Comparison of ENCODE assay signal across 22 cellular contexts in the genomic region with DNA sequence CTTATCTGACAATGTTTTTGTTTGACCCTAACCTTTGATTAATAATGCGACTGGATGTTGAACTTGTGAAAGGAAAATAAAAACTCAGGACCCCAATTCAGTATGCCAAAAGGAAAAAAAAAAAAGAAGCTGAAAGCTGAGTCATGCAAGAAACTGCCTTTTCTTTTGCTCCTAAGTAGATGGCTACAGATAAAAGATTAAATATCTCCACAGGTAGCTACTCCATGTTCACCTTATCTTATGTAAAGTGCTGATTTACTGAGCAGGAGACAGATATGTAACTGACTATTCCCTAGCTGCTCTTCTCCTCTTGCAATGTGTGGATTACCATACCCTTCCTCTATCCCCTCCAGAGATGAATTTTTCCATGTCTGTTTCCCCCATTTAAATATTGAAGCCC. TPM values are rescaled to one million over a fixed set of nuclear protein-coding genes. Genes with fewer than 3 reads are reported as not detected.
A peak's percentile ranks its signal among the peaks of the same experiment; 100 is the strongest.
DNase-seq lines count a peak whose midpoint lies in the region; ATAC-seq, FAIRE-seq and TF ChIP-seq lines count a peak whose summit lies in the region.
"Had no signal": no experiment of that assay in that cellular context is flagged by ENCODE, and none has a peak within 500 bp of the region (broad histone marks: within the 10 kb centered on the region; RNA-seq: fewer than 3 reads in every experiment).

No MANE protein-coding gene starts in this region.

- BruUV-seq in OCI-LY7 (replicated peaks; lab: Mats Ljungman, UMichigan) = no TSS peak

- FAIRE-seq in GM19239 (lab: Jason Lieb, UNC) = peak; percentile 73
- FAIRE-seq: G401.6, H54 had no signal

- H3K4me1 ChIP-seq in OCI-LY7 (ENCODE audit: insufficient read depth, low read length, poor library complexity, severe bottlenecking) (peaks cover 92% of the 10 kb centered on the region), mesendoderm (ENCODE audit: control insufficient read depth, low read depth, low read length) (peaks cover 3% of the 10 kb centered on the region), colonic mucosa (no peaks in the 10 kb centered on the region), neural progenitor cell (peaks cover 19% of the 10 kb centered on the region)
- H3K4me1 ChIP-seq: Caco-2 had no signal

- H3K27ac ChIP-seq in OCI-LY7 (ENCODE audit: low read depth, low read length, poor library complexity, severe bottlenecking) (peak overlapping the region; percentile 31), mesendoderm (ENCODE audit: low read depth, low read length) (no peak overlapping the region), colonic mucosa (no peak overlapping the region), neural progenitor cell (no peak overlapping the region)
- H3K27ac ChIP-seq: BLaER1, C4-2B had no signal

- H3K79me2 ChIP-seq in OCI-LY7 (ENCODE audit: insufficient read depth, low read depth, low read length) (no peaks in the 10 kb centered on the region), mesendoderm (ENCODE audit: control insufficient read depth, insufficient read depth, low read length) (no peaks in the 10 kb centered on the region), neural progenitor cell (ENCODE audit: low read depth) (no peaks in the 10 kb centered on the region)

- no peaks in the 10 kb centered on the region for H3K9me2 ChIP-seq in OCI-LY7 (ENCODE audit: insufficient read depth, low read length)

- H3K27me3 ChIP-seq in mesendoderm (ENCODE audit: insufficient read depth, low read length, poor library complexity) (no peaks in the 10 kb centered on the region), colonic mucosa (no peaks in the 10 kb centered on the region), neural progenitor cell (no peaks in the 10 kb centered on the region)
- H3K27me3 ChIP-seq: BLaER1 had no signal

- H4K20me1 ChIP-seq in OCI-LY7 (ENCODE audit: insufficient read depth, low read length) = no peaks in the 10 kb centered on the region
- no peaks in the 10 kb centered on the region for H4K20me1 ChIP-seq in neural progenitor cell (ENCODE audit: low read depth)
- H4K20me1 ChIP-seq: BLaER1 had no signal

- no peak overlapping the region for H3K4ac ChIP-seq in mesendoderm (ENCODE audit: low read depth, low read length)

- H3K4me1 Mint-ChIP-seq in stimulated activated naive B cell treated with anti-CD40 and anti-IgM and Interleukin-4, amounts not matched to agents 10 μg/mL and 1 μg/mL and 100 μg/mL, for 72 hours = peaks cover 54 to 83% of the 10 kb centered on the region in 2 donors
- no peaks in the 10 kb centered on the region for H3K4me1 Mint-ChIP-seq in glutamatergic neuron (ENCODE audit: low read depth, unreplicated experiment)
- H3K4me1 Mint-ChIP-seq in neural progenitor cell = peaks cover 10% of the 10 kb centered on the region

- no peak overlapping the region for H3K4me3 ChIP-seq in OCI-LY7 (ENCODE audit: low read depth, low read length, poor library complexity, severe bottlenecking)
- no peak overlapping the region for H3K4me3 ChIP-seq in mesendoderm (ENCODE audit: low read length)
- H3K4me3 ChIP-seq in colonic mucosa = no peak overlapping the region
- H3K4me3 ChIP-seq in neural progenitor cell = no peak overlapping the region
- H3K4me3 ChIP-seq: BLaER1, HAP-1 had no signal

- no peaks in the 10 kb centered on the region for H3K36me3 ChIP-seq in OCI-LY7 (ENCODE audit: insufficient read depth, low read length)
- H3K36me3 ChIP-seq in mesendoderm (ENCODE audit: control insufficient read depth, insufficient read depth, low read length) = no peaks in the 10 kb centered on the region
- no peaks in the 10 kb centered on the region for H3K36me3 ChIP-seq in colonic mucosa
- no peaks in the 10 kb centered on the region for H3K36me3 ChIP-seq in neural progenitor cell
- H3K36me3 ChIP-seq: BLaER1, HAP-1 had no signal

- H3K4me2 ChIP-seq in OCI-LY7 (ENCODE audit: low read length) = 0 out of 2 replicates have a peak overlapping the region, but pooled peaks have one; percentile 2
- H3K4me2 ChIP-seq in mesendoderm (ENCODE audit: low read length) = no peak overlapping the region
- no peak overlapping the region for H3K4me2 ChIP-seq in neural progenitor cell
- H3K4me2 ChIP-seq: BLaER1 had no signal

- H4K5ac ChIP-seq in mesendoderm (ENCODE audit: low read length) = no peak overlapping the region

- H3K27ac Mint-ChIP-seq in stimulated activated naive B cell treated with anti-CD40 and anti-IgM and Interleukin-4, amounts not matched to agents 10 μg/mL and 1 μg/mL and 100 μg/mL, for 72 hours = peak overlapping the region; percentile 40
- no peak overlapping the region for H3K27ac Mint-ChIP-seq in glutamatergic neuron (ENCODE audit: unreplicated experiment)
- no peak overlapping the region for H3K27ac Mint-ChIP-seq in neural progenitor cell
- H3K27ac Mint-ChIP-seq: CD4-positive, CD25-positive, alpha-beta regulatory T cell; CD8-positive, alpha-beta T cell; HFFc6 had no signal

- no peaks in the 10 kb centered on the region for H3K9me3 ChIP-seq in OCI-LY7 (ENCODE audit: low read length)
- no peaks in the 10 kb centered on the region for H3K9me3 ChIP-seq in colonic mucosa
- no peaks in the 10 kb centered on the region for H3K9me3 ChIP-seq in neural progenitor cell (ENCODE audit: low read depth)
- H3K9me3 ChIP-seq: BLaER1, Caco-2, HAP-1 had no signal

- ATAC-seq in stimulated activated naive B cell treated with anti-CD40 and anti-IgM and Interleukin-4, amounts not matched to agents 10 μg/mL and 1 μg/mL and 100 μg/mL, for 72 hours (replicated peaks) = no peak
- no peak for ATAC-seq in sciatic nerve
- ATAC-seq: CD8-positive, alpha-beta T cell had no signal

- intact Hi-C loops in OCI-LY7 (cut with micrococcal nuclease; ENCODE audit: unreplicated experiment) = no loop called here
- intact Hi-C loops in colonic mucosa (cut with DNase I) = no loop called here
- intact Hi-C loops in sciatic nerve (cut with DNase I) = no loop called here

- no peak overlapping the region for H2BK120ac ChIP-seq in mesendoderm (ENCODE audit: low read depth, low read length)

- no peaks in the 10 kb centered on the region for H3K9me3 Mint-ChIP-seq in stimulated activated naive B cell treated with anti-CD40 and anti-IgM and Interleukin-4, amounts not matched to agents 10 μg/mL and 1 μg/mL and 100 μg/mL, for 72 hours
- H3K9me3 Mint-ChIP-seq in glutamatergic neuron (ENCODE audit: unreplicated experiment) (no peaks in the 10 kb centered on the region), neural progenitor cell (no peaks in the 10 kb centered on the region)
- H3K9me3 Mint-ChIP-seq: CD8-positive, alpha-beta T cell had no signal

- no CpG with 5 or more reads among the region's 1 CpG for WGBS in mesendoderm (ENCODE audit: extremely low coverage, insufficient coverage, low lambda C conversion rate)

- H2BK5ac ChIP-seq in mesendoderm (ENCODE audit: low read length) = peak overlapping the region; percentile 44

- no peak overlapping the region for H3K4me3 Mint-ChIP-seq in stimulated activated naive B cell treated with anti-CD40 and anti-IgM and Interleukin-4, amounts not matched to agents 10 μg/mL and 1 μg/mL and 100 μg/mL, for 72 hours
- H3K4me3 Mint-ChIP-seq in glutamatergic neuron (ENCODE audit: unreplicated experiment) (no peak overlapping the region), neural progenitor cell (no peak overlapping the region)
- H3K4me3 Mint-ChIP-seq: CD4-positive, CD25-positive, alpha-beta regulatory T cell; CD8-positive, alpha-beta T cell; HFFc6 had no signal

- no peak overlapping the region for H4K8ac ChIP-seq in mesendoderm (ENCODE audit: low read depth, low read length)

- POLR2A ChIA-PET in OCI-LY7 (lab: Charles Lee) = interaction anchor here (0.7 to 10.0 kb wide), 7 partner anchors 13 to 394 kb away, joined by 3 to 127 read pairs (median 3); no protein-coding TSS in a partner anchor

- peak overlapping the region; percentile 18; the same call in 1 of the 2 replicates for H2AFZ ChIP-seq in OCI-LY7 (ENCODE audit: low read length)
- H2AFZ ChIP-seq in neural progenitor cell (replicated peaks) = no peak overlapping the region

- no peak overlapping the region for H2BK15ac ChIP-seq in mesendoderm (replicated peaks; ENCODE audit: low read depth)

- no peak for TF ChIP-seq CTCF in OCI-LY7 (conservative IDR thresholded peaks at IDR 0.05; ENCODE audit: low read length)
- no peak for TF ChIP-seq CTCF in glutamatergic neuron (IDR thresholded peaks at IDR 0.05; ENCODE audit: partially characterized antibody, unreplicated experiment)
- TF ChIP-seq CTCF in colonic mucosa (IDR thresholded peaks at IDR 0.05) = no peak
- TF ChIP-seq CTCF in neural progenitor cell (IDR thresholded peaks at IDR 0.05) = no peak

- no peaks in the 10 kb centered on the region for H3K27me3 Mint-ChIP-seq in stimulated activated naive B cell treated with anti-CD40 and anti-IgM and Interleukin-4, amounts not matched to agents 10 μg/mL and 1 μg/mL and 100 μg/mL, for 72 hours
- H3K27me3 Mint-ChIP-seq in glutamatergic neuron (ENCODE audit: unreplicated experiment) = no peaks in the 10 kb centered on the region
- peaks cover 3% of the 10 kb centered on the region for H3K27me3 Mint-ChIP-seq in neural progenitor cell (ENCODE audit: insufficient read depth, low read depth)

- H3K9ac ChIP-seq in mesendoderm (ENCODE audit: low read length) (no peak overlapping the region), colonic mucosa (ENCODE audit: low read depth in 2 of 2, low read length in 2 of 2) (no peak overlapping the region), neural progenitor cell (no peak overlapping the region)
- H3K9ac ChIP-seq: BLaER1 had no signal

- DNase-seq in GM19239 (ENCODE audit: insufficient read length, low spot score) = no peak
- DNase-seq in OCI-LY7 (ENCODE audit: low spot score) = no peak
- peak; percentile 82 for DNase-seq in mesendoderm
- DNase-seq in stimulated activated naive B cell treated with anti-CD40 and anti-IgM and Interleukin-4, amounts not matched to agents 10 μg/mL and 1 μg/mL and 100 μg/mL, for 72 hours = no peak
- DNase-seq in glutamatergic neuron = no peak
- no peak for DNase-seq in colonic mucosa
- DNase-seq in neural progenitor cell (ENCODE audit: low spot score) = no peak
- no peak for DNase-seq in sciatic nerve (ENCODE audit: low spot score)
- DNase-seq: Caco-2; CD4-positive, CD25-positive, alpha-beta regulatory T cell; CD8-positive, alpha-beta T cell; DMS153; DND-41; GOT3; HFFc6 had no signal

- no peak overlapping the region for H3K18ac ChIP-seq in mesendoderm (ENCODE audit: low read length)

- no peak overlapping the region for H2AK5ac ChIP-seq in mesendoderm (ENCODE audit: low read length)

- CTCF ChIA-PET in OCI-LY7 (lab: Charles Lee; ENCODE audit: unreplicated experiment) = interaction anchor here (1.9 kb wide), 1 partner anchor 9 kb away, joined by 4 read pairs; no protein-coding TSS in a partner anchor

- no peak overlapping the region for H3K23ac ChIP-seq in mesendoderm (ENCODE audit: low read length)

- peaks cover 0 to 4% of the 10 kb centered on the region in 2 donors for H3K36me3 Mint-ChIP-seq in stimulated activated naive B cell treated with anti-CD40 and anti-IgM and Interleukin-4, amounts not matched to agents 10 μg/mL and 1 μg/mL and 100 μg/mL, for 72 hours
- H3K36me3 Mint-ChIP-seq in glutamatergic neuron (ENCODE audit: unreplicated experiment) (no peaks in the 10 kb centered on the region), neural progenitor cell (no peaks in the 10 kb centered on the region)
- H3K36me3 Mint-ChIP-seq: CD4-positive, CD25-positive, alpha-beta regulatory T cell; CD8-positive, alpha-beta T cell had no signal

- H3K56ac ChIP-seq in mesendoderm (ENCODE audit: low read length) = no peak overlapping the region

- H3F3A ChIP-seq in neural progenitor cell (ENCODE audit: low read depth) = no peaks in the 10 kb centered on the region

- H3K79me1 ChIP-seq in mesendoderm (ENCODE audit: low read length) = no peaks in the 10 kb centered on the region

RNA-seq across cellular contexts. Expression of gene TCL1B, which starts 30.8 kb away (rescaled TPM):
- 75.2 and 83.2 TPM in 2 replicates for total RNA-seq in OCI-LY7 (2014; rRNA removed; shearing (Covaris generic))
- total RNA-seq in OCI-LY7 (2022) (5.6 and 5.7 TPM in 2 replicates), glutamatergic neuron (ENCODE audit: unreplicated experiment) (not detected), colonic mucosa (not detected), neural progenitor cell (ENCODE audit: low replicate concordance) (0.12 TPM in 1 of 2 replicates, not detected in the other), sciatic nerve (not detected)
- polyA plus RNA-seq in mesendoderm (2013, experiment 1 of 2) = 4.9 TPM
- 5.2 TPM for polyA plus RNA-seq in mesendoderm (2013, experiment 2 of 2)
- total RNA-seq: A172; Caco-2; CD4-positive, CD25-positive, alpha-beta regulatory T cell; CD8-positive, alpha-beta T cell; HFFc6 had no signal
- polyA plus RNA-seq: CD4-positive, CD25-positive, alpha-beta regulatory T cell had no signal

RNA-seq across cellular contexts. Expression of gene TCL1A, which starts 58.5 kb away (rescaled TPM):
- 1,441 and 1,586 TPM in 2 replicates for total RNA-seq in OCI-LY7 (2014; rRNA removed; shearing (Covaris generic))
- total RNA-seq in OCI-LY7 (2022) (574 and 673 TPM in 2 replicates), glutamatergic neuron (ENCODE audit: unreplicated experiment) (not detected), colonic mucosa (under 1 TPM in 1 of 2 donors, not detected in 1; 0.57 TPM), neural progenitor cell (ENCODE audit: low replicate concordance) (not detected in 2 replicates), sciatic nerve (0.67 TPM)
- polyA plus RNA-seq in mesendoderm (2013, experiment 1 of 2) = 0.90 TPM
- 0.81 TPM for polyA plus RNA-seq in mesendoderm (2013, experiment 2 of 2)
- total RNA-seq: A172, A673, Caco-2, HFFc6 had no signal

Comparison
In these comparisons a context has a peak if more than half of its experiments do, and no peak if none do; other contexts are left out.
1. RNA of gene TCL1A, which starts 58.5 kb away (total RNA-seq): 574 to 1,586 TPM in OCI-LY7; 0.67 TPM in sciatic nerve (single experiment), 0.57 TPM in colonic mucosa, not detected in glutamatergic neuron (single experiment) and not detected in neural progenitor cell; every median in the first group is over 100 times any median in the second.